ENCODE assay signal across 2 cellular contexts in genomic region chr7:142795339-142795863, GRCh38.
TF ChIP-seq lines count a peak whose summit lies in the region.

No MANE protein-coding gene starts in this region.

TF ChIP-seq in GM23338, 12 proteins besides CTCF, POLR2A, EP300 and RAD21:
- 0 out of 2 replicates have a peak, but pooled peaks have one; percentile 3 for TF ChIP-seq ZNF462 (CRISPR knock-in tag; IDR thresholded peaks at IDR 0.05)
- TF ChIP-seq CREB1 (CRISPR knock-in tag; IDR thresholded peaks at IDR 0.05; ENCODE audit: low read depth) = peak; percentile 26; the same call in 1 of the 2 replicates
- TF ChIP-seq POLR2AphosphoS5 (IDR thresholded peaks at IDR 0.05; ENCODE audit: low read depth) = no peak
- peak; percentile 36; the same call in 1 of the 2 replicates for TF ChIP-seq NANOG (IDR thresholded peaks at IDR 0.05; ENCODE audit: borderline replicate concordance)
- 0 out of 2 replicates have a peak, but pooled peaks have one; percentile 44 for TF ChIP-seq ETS1 (IDR thresholded peaks at IDR 0.05)
TF ChIP-seq in GM23338: peak in this region for 4.

TF ChIP-seq in WTC11, 78 proteins besides CTCF, POLR2A, EP300 and RAD21:
- peak; percentile 83; the same call in 1 of the 2 replicates for TF ChIP-seq ZNF281 (CRISPR knock-in tag; IDR thresholded peaks at IDR 0.05)
- TF ChIP-seq TP53 (CRISPR knock-in tag; IDR thresholded peaks at IDR 0.05) = no peak
- no peak for TF ChIP-seq FOXP4 (CRISPR knock-in tag; IDR thresholded peaks at IDR 0.05)
- TF ChIP-seq ZNF416 (CRISPR knock-in tag; IDR thresholded peaks at IDR 0.05) = no peak
- no peak for TF ChIP-seq NFATC4 (CRISPR knock-in tag; IDR thresholded peaks at IDR 0.05)
- no peak for TF ChIP-seq FOXP1 (CRISPR knock-in tag; IDR thresholded peaks at IDR 0.05; ENCODE audit: borderline replicate concordance)
- TF ChIP-seq MAX (CRISPR knock-in tag; IDR thresholded peaks at IDR 0.05) = no peak
- no peak for TF ChIP-seq RORB (CRISPR knock-in tag; IDR thresholded peaks at IDR 0.05)
- 0 out of 2 replicates have a peak, but pooled peaks have one; percentile 18 for TF ChIP-seq TEAD1 (CRISPR knock-in tag; IDR thresholded peaks at IDR 0.05)
- no peak for TF ChIP-seq STAT6 (CRISPR knock-in tag; conservative IDR thresholded peaks at IDR 0.05; ENCODE audit: low read depth)
- TF ChIP-seq SP1 (CRISPR knock-in tag; conservative IDR thresholded peaks at IDR 0.05) = 0 out of 2 replicates have a peak, but pooled peaks have one; percentile 35
TF ChIP-seq in WTC11: peak in this region for 3.
